8 cellular contexts compared by ENCODE assay signal in genomic region chr20:36466089-36466488, GRCh38.
A peak's percentile ranks its signal among the peaks of the same experiment; 100 is the strongest.
DNase-seq lines count a peak whose midpoint lies in the region; ATAC-seq and TF ChIP-seq lines count a peak whose summit lies in the region.

No MANE protein-coding gene starts in this region.

- POLR2A ChIA-PET in SK-N-SH (lab: Yijun Ruan, JAX): interaction anchor here (0.6 to 1.1 kb wide), 2 partner anchors 18 to 255 kb away, joined by 3 read pairs; no protein-coding TSS in a partner anchor
- POLR2A ChIA-PET in WTC11 (lab: Charles Lee): interaction anchor here (1.5 kb wide), 1 partner anchor 26 kb away, joined by 3 read pairs; no protein-coding TSS in a partner anchor

- no peak for TF ChIP-seq POLR2A in gastroesophageal sphincter (IDR thresholded peaks at IDR 0.05)

- H3K36me3 Mint-ChIP-seq in WTC11: no peaks in the 10 kb centered on the region
- peaks cover 11 to 23% of the 10 kb centered on the region in 2 donors for H3K36me3 Mint-ChIP-seq in stimulated activated naive B cell treated with anti-CD40 and anti-IgM and Interleukin-4, amounts not matched to agents 10 μg/mL and 1 μg/mL and 100 μg/mL, for 72 hours

- CTCF ChIA-PET in SK-N-SH (lab: Yijun Ruan, JAX): interaction anchor here (1.9 kb wide), 1 partner anchor 27 kb away, joined by 8 read pairs; no protein-coding TSS in a partner anchor
- CTCF ChIA-PET in WTC11 (lab: Charles Lee): interaction anchor here (0.7 to 2.7 kb wide), 8 partner anchors 11 to 263 kb away, joined by 3 to 10 read pairs (median 6); no protein-coding TSS in a partner anchor

- peak overlapping the region; percentile 100 for H3K4me2 ChIP-seq in SK-N-SH

- peaks cover 48% of the 10 kb centered on the region for H3K4me1 Mint-ChIP-seq in WTC11
- peaks cover 60 to 92% of the 10 kb centered on the region in 2 donors for H3K4me1 Mint-ChIP-seq in stimulated activated naive B cell treated with anti-CD40 and anti-IgM and Interleukin-4, amounts not matched to agents 10 μg/mL and 1 μg/mL and 100 μg/mL, for 72 hours

- H3K4me3 ChIP-seq in SK-N-SH (ENCODE audit: low read depth in 2 of 2, low read length in 1 of 2) (peak overlapping the region in 1 of 2 experiments; percentile 36; a peak in 1 of 4 replicates), gastroesophageal sphincter (no peak overlapping the region)

- WGBS in SK-N-SH (ENCODE audit: low lambda C conversion rate): 68% methylated on average over 3 of the region's 3 CpGs
- WGBS in gastroesophageal sphincter (ENCODE audit: low coverage in 1 of 2), 2 donors: 24 to 25% methylated on average over 2 of the region's 3 CpGs

- H3K27ac Mint-ChIP-seq in WTC11: 0 out of 2 replicates have a peak overlapping the region, but pooled peaks have one; percentile 36
- peak overlapping the region; percentile 90 for H3K27ac Mint-ChIP-seq in stimulated activated naive B cell treated with anti-CD40 and anti-IgM and Interleukin-4, amounts not matched to agents 10 μg/mL and 1 μg/mL and 100 μg/mL, for 72 hours

- H3K79me2 ChIP-seq in SK-N-SH (ENCODE audit: insufficient read depth): peaks cover 95% of the 10 kb centered on the region

- H3K36me3 ChIP-seq in SK-N-SH (replicated peaks in 1 of 2; ENCODE audit: control insufficient read depth in 1 of 2, insufficient read depth in 2 of 2, low read length in 1 of 2): peaks cover 0 to 3% of the 10 kb centered on the region in 2 experiments
- no peaks in the 10 kb centered on the region for H3K36me3 ChIP-seq in gastroesophageal sphincter

- TF ChIP-seq EP300 in SK-N-SH (IDR thresholded peaks at IDR 0.05; ENCODE audit: borderline replicate concordance in 1 of 2, low read depth in 1 of 2, low read length in 1 of 2): no peak
- TF ChIP-seq EP300 in gastroesophageal sphincter (IDR thresholded peaks at IDR 0.05): no peak

- TF ChIP-seq CTCF in SK-N-SH (IDR thresholded peaks at IDR 0.05) (no peak), WTC11 (IDR thresholded peaks at IDR 0.05) (no peak), gastroesophageal sphincter (IDR thresholded peaks at IDR 0.05) (no peak)

- no peak overlapping the region for H2AFZ ChIP-seq in SK-N-SH (ENCODE audit: low read depth)

- no peak for TF ChIP-seq RAD21 in SK-N-SH (IDR thresholded peaks at IDR 0.05; ENCODE audit: low read length)

- H3K27me3 ChIP-seq in SK-N-SH (ENCODE audit: insufficient read depth) (no peaks in the 10 kb centered on the region), gastroesophageal sphincter (no peaks in the 10 kb centered on the region)

- H3K4me1 ChIP-seq in SK-N-SH (ENCODE audit: control insufficient read depth in 1 of 2, insufficient read depth in 2 of 2, low read depth in 1 of 2, low read length in 1 of 2) (peaks cover 49 to 62% of the 10 kb centered on the region in 2 experiments), gastroesophageal sphincter (peaks cover 10 to 84% (median 64%) of the 10 kb centered on the region in 3 donors)

- H3K9me3 ChIP-seq in SK-N-SH: no peaks in the 10 kb centered on the region
- H3K9me3 ChIP-seq in gastroesophageal sphincter: no peaks in the 10 kb centered on the region

- H3K27ac ChIP-seq in SK-N-SH (ENCODE audit: low read depth in 2 of 2, low read length in 1 of 2): peak overlapping the region; percentile 43 to 90
- peak overlapping the region; percentile 63 to 100 (median 96) for H3K27ac ChIP-seq in gastroesophageal sphincter

- no peaks in the 10 kb centered on the region for H3K9me3 Mint-ChIP-seq in WTC11
- no peaks in the 10 kb centered on the region for H3K9me3 Mint-ChIP-seq in stimulated activated naive B cell treated with anti-CD40 and anti-IgM and Interleukin-4, amounts not matched to agents 10 μg/mL and 1 μg/mL and 100 μg/mL, for 72 hours

- no peak for DNase-seq in SK-N-SH
- no peak for DNase-seq in WTC11 (ENCODE audit: low spot score)
- no peak for DNase-seq in stimulated activated naive B cell treated with anti-CD40 and anti-IgM and Interleukin-4, amounts not matched to agents 10 μg/mL and 1 μg/mL and 100 μg/mL, for 72 hours
- no peak for DNase-seq in NCI-H2196 treated with DMSO at 0.1 percent for 48 hours (lab: John Stamatoyannopoulos, UW; ENCODE audit: unreplicated experiment)

- peaks cover 89% of the 10 kb centered on the region for H4K20me1 ChIP-seq in SK-N-SH (ENCODE audit: insufficient read depth)

- H3K4me3 Mint-ChIP-seq in WTC11: no peak overlapping the region
- H3K4me3 Mint-ChIP-seq in stimulated activated naive B cell treated with anti-CD40 and anti-IgM and Interleukin-4, amounts not matched to agents 10 μg/mL and 1 μg/mL and 100 μg/mL, for 72 hours: peak overlapping the region; percentile 71 to 76

- peaks cover 21% of the 10 kb centered on the region for H3F3A ChIP-seq in SK-N-SH (replicated peaks; ENCODE audit: insufficient read depth)

- no peaks in the 10 kb centered on the region for H3K27me3 Mint-ChIP-seq in WTC11 (ENCODE audit: low read depth)
- no peaks in the 10 kb centered on the region for H3K27me3 Mint-ChIP-seq in stimulated activated naive B cell treated with anti-CD40 and anti-IgM and Interleukin-4, amounts not matched to agents 10 μg/mL and 1 μg/mL and 100 μg/mL, for 72 hours

- peak overlapping the region; percentile 10; the same call in 1 of the 2 replicates for H3K9ac ChIP-seq in SK-N-SH

- H3K9me2 ChIP-seq in SK-N-SH: no peaks in the 10 kb centered on the region

- ATAC-seq in SK-N-SH treated with all-trans-retinoic acid at 6 μM for 48 hours (no peak), WTC11 (no peak), gastroesophageal sphincter (no peak), HG03095 (IDR thresholded peaks at IDR 0.05; ENCODE audit: unreplicated experiment) (no peak), GM21528 (IDR thresholded peaks at IDR 0.05; ENCODE audit: low FRiP score, unreplicated experiment) (no peak)
- no peak for ATAC-seq in stimulated activated naive B cell treated with anti-CD40 and anti-IgM and Interleukin-4, amounts not matched to agents 10 μg/mL and 1 μg/mL and 100 μg/mL, for 72 hours (replicated peaks)

TF ChIP-seq in SK-N-SH, 30 proteins besides CTCF, POLR2A, EP300 and RAD21 (continues in another document):
- TF ChIP-seq ZBTB33 (IDR thresholded peaks at IDR 0.05; ENCODE audit: borderline replicate concordance, low read depth) (no peak), MAX (IDR thresholded peaks at IDR 0.05; ENCODE audit: low read depth) (no peak)

TF ChIP-seq in SK-N-SH treated with all-trans-retinoic acid at 6 μM for 48 hours, 23 proteins besides CTCF, POLR2A, EP300 and RAD21 (continues in another document):
- TF ChIP-seq ZNF8 (CRISPR knock-in tag; IDR thresholded peaks at IDR 0.05) (no peak), ESRRG (CRISPR knock-in tag; IDR thresholded peaks at IDR 0.05) (no peak), ZNF70 (CRISPR knock-in tag; IDR thresholded peaks at IDR 0.05) (no peak), CSDC2 (CRISPR knock-in tag; IDR thresholded peaks at IDR 0.05) (no peak), RARB (CRISPR knock-in tag; IDR thresholded peaks at IDR 0.05) (no peak), SNAI2 (CRISPR knock-in tag; IDR thresholded peaks at IDR 0.05) (no peak), ZC3H10 (CRISPR knock-in tag; IDR thresholded peaks at IDR 0.05) (no peak), OSR1 (CRISPR knock-in tag; IDR thresholded peaks at IDR 0.05) (no peak), TCF4 (CRISPR knock-in tag; IDR thresholded peaks at IDR 0.05; ENCODE audit: borderline replicate concordance) (no peak), ZFP30 (CRISPR knock-in tag; IDR thresholded peaks at IDR 0.05) (no peak)
- TF ChIP-seq, protein P1, sequence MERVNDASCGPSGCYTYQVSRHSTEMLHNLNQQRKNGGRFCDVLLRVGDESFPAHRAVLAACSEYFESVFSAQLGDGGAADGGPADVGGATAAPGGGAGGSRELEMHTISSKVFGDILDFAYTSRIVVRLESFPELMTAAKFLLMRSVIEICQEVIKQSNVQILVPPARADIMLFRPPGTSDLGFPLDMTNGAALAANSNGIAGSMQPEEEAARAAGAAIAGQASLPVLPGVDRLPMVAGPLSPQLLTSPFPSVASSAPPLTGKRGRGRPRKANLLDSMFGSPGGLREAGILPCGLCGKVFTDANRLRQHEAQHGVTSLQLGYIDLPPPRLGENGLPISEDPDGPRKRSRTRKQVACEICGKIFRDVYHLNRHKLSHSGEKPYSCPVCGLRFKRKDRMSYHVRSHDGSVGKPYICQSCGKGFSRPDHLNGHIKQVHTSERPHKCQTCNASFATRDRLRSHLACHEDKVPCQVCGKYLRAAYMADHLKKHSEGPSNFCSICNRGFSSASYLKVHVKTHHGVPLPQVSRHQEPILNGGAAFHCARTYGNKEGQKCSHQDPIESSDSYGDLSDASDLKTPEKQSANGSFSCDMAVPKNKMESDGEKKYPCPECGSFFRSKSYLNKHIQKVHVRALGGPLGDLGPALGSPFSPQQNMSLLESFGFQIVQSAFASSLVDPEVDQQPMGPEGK (CRISPR knock-in tag; IDR thresholded peaks at IDR 0.05; ENCODE audit: borderline replicate concordance): no peak

TF ChIP-seq in WTC11, 78 proteins besides CTCF, POLR2A, EP300 and RAD21 (continues in another document):
- TF ChIP-seq, protein P2, sequence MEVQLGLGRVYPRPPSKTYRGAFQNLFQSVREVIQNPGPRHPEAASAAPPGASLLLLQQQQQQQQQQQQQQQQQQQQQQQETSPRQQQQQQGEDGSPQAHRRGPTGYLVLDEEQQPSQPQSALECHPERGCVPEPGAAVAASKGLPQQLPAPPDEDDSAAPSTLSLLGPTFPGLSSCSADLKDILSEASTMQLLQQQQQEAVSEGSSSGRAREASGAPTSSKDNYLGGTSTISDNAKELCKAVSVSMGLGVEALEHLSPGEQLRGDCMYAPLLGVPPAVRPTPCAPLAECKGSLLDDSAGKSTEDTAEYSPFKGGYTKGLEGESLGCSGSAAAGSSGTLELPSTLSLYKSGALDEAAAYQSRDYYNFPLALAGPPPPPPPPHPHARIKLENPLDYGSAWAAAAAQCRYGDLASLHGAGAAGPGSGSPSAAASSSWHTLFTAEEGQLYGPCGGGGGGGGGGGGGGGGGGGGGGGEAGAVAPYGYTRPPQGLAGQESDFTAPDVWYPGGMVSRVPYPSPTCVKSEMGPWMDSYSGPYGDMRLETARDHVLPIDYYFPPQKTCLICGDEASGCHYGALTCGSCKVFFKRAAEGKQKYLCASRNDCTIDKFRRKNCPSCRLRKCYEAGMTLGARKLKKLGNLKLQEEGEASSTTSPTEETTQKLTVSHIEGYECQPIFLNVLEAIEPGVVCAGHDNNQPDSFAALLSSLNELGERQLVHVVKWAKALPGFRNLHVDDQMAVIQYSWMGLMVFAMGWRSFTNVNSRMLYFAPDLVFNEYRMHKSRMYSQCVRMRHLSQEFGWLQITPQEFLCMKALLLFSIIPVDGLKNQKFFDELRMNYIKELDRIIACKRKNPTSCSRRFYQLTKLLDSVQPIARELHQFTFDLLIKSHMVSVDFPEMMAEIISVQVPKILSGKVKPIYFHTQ (CRISPR knock-in tag; IDR thresholded peaks at IDR 0.05): no peak
- no peak for TF ChIP-seq MXD4 (CRISPR knock-in tag; IDR thresholded peaks at IDR 0.05; ENCODE audit: borderline replicate concordance)
- TF ChIP-seq NR2C2 (CRISPR knock-in tag; IDR thresholded peaks at IDR 0.05): no peak
